In the genomic region with DNA sequence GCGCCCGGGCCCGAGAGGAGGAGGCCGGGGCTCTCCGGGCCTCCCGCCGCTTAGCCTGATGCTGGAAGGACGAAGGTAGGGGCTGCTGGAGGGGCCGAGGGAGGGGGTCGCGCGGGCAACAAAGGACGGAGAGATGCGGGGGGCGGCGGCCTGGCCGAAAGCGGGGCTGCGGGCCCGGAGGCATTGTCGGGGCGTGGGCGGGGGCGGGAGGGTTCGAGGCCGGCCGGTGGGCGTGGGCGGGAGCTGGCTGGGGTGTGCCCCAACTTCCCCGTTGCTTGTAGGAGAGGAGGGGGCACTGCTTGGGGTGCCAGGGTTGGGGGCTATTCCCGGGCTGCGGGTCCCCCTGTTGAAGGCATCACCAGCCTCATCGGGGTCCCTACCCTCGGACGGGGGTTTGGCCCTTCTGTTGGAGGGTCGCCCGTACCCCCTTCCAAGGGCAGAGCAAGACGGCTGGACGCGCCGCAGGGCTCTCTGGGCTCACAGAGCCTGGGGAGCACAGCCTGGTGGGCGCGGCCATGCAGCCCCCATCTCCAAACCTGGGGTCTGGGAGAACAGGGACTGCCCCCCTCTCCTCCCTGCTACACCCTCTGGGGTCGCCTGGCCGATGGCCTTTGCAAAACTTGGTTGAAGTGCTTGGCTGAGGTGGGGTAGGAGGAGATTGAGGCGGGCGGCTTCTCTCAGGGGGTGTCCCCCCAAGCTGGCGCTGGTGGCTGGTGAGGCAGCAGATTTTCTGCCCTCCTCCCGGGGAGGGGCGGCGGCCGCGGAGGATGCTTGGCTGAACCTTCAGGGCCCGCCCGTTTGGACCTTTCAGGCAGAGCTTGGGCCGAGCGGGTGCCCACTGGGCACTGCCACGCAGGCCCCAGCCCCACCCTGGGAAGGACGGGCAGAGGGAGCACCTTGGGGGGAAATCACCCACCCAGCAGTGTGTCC, we compare ENCODE assay signal across 8 cellular contexts. TPM values are rescaled to one million over a fixed set of nuclear protein-coding genes. Genes with fewer than 3 reads are reported as not detected.
A peak's percentile ranks its signal among the peaks of the same experiment; 100 is the strongest.
DNase-seq lines count a peak whose midpoint lies in the region; ATAC-seq and TF ChIP-seq lines count a peak whose summit lies in the region.

No MANE protein-coding gene starts in this region.

- H3K27ac ChIP-seq in SU-DHL-6 (ENCODE audit: low read depth, low read length) (no peak overlapping the region), left lung (peak overlapping the region; percentile 53)

- H3F3A ChIP-seq in SU-DHL-6 (ENCODE audit: insufficient read depth), result no peaks in the 10 kb centered on the region

- H2AFZ ChIP-seq in SU-DHL-6 (ENCODE audit: low read depth, low read length, severe bottlenecking), result no peak overlapping the region

- no peaks in the 10 kb centered on the region for H4K20me1 ChIP-seq in SU-DHL-6 (ENCODE audit: low read depth, low read length)

- H3K9me3 ChIP-seq in SU-DHL-6 (ENCODE audit: insufficient read depth, low read length), result no peaks in the 10 kb centered on the region
- H3K9me3 ChIP-seq in left lung, result no peaks in the 10 kb centered on the region

- H3K4me2 ChIP-seq in SU-DHL-6 (ENCODE audit: low read depth, low read length, poor library complexity, severe bottlenecking), result peak overlapping the region; percentile 64

- DNase-seq in Right ventricle myocardium inferior (ENCODE audit: missing footprints), result no peak
- no peak for DNase-seq in cardiac septum (ENCODE audit: low spot score)
- peak; percentile 63 for DNase-seq in cerebellum (ENCODE audit: low spot score)
- peak in 1 of 2 donors; percentile 83 for DNase-seq in left lung
- no peak for DNase-seq in stimulated activated naive CD8-positive, alpha-beta T cell treated with anti-CD3 and anti-CD28 coated beads, Interleukin-15, Interleukin-2, amounts not matched to agents 100 U/mL and 50 U/mL, for 24 hours
- DNase-seq in SKM-1 (lab: John Stamatoyannopoulos, UW; ENCODE audit: unreplicated experiment), result no peak
- no peak for DNase-seq in cerebellar nuclear complex (lab: John Stamatoyannopoulos, UW)

- peak overlapping the region; percentile 46; the same call in 1 of the 2 replicates for H3K9ac ChIP-seq in SU-DHL-6 (ENCODE audit: low read length)

- H3K27me3 ChIP-seq in SU-DHL-6 (ENCODE audit: low read length) (no peaks in the 10 kb centered on the region), left lung (peaks cover 5 to 29% of the 10 kb centered on the region in 2 donors)

- H3K4me3 ChIP-seq in SU-DHL-6 (ENCODE audit: insufficient read depth, low read length, poor library complexity, severe bottlenecking) (peak overlapping the region; percentile 46), left lung (peak overlapping the region; percentile 60 to 68)

- intact Hi-C loops in Right ventricle myocardium inferior (cut with DNase I), result loop anchor here (5.0 kb wide), 3 partner anchors 33 to 102 kb away; no protein-coding TSS in a partner anchor
- intact Hi-C loops in cardiac septum (cut with DNase I), result loop anchor here (5.0 kb wide), 1 partner anchor 38 kb away; a partner anchor contains a TSS
- intact Hi-C loops in left lung (cut with DNase I), result no loop called here

- H3K9me2 ChIP-seq in SU-DHL-6 (replicated peaks; ENCODE audit: insufficient read depth, low read length), result no peaks in the 10 kb centered on the region

- ATAC-seq in Right ventricle myocardium inferior (peak; percentile 4), left lung (peak; percentile 10)
- ATAC-seq in stimulated activated naive CD8-positive, alpha-beta T cell treated with anti-CD3 and anti-CD28 coated beads, Interleukin-15, Interleukin-2, amounts not matched to agents 100 U/mL and 50 U/mL, for 24 hours, result peak; percentile 6

- no peak for TF ChIP-seq CTCF in SU-DHL-6 (IDR thresholded peaks at IDR 0.05; ENCODE audit: insufficient read depth, low read length, poor library complexity, severe bottlenecking)
- TF ChIP-seq CTCF in left lung (IDR thresholded peaks at IDR 0.05), result no peak

- H3K4me1 ChIP-seq in left lung, result peaks cover 11 to 34% of the 10 kb centered on the region in 2 donors

- no peaks in the 10 kb centered on the region for H3K36me3 ChIP-seq in SU-DHL-6 (ENCODE audit: low read length)
- no peaks in the 10 kb centered on the region for H3K36me3 ChIP-seq in left lung

- H3K79me2 ChIP-seq in SU-DHL-6 (ENCODE audit: insufficient read depth, low read length), result no peaks in the 10 kb centered on the region

RNA-seq across cellular contexts. Expression of a gene that starts 0.7 kb away (rescaled TPM):
- 7.5 TPM for total RNA-seq in Right ventricle myocardium inferior
- total RNA-seq in cardiac septum, result 9.9 TPM
- total RNA-seq in cerebellum, result 118 TPM
- 10 to 100 TPM; 20.6 to 23.2 TPM for total RNA-seq in left lung

RNA-seq across cellular contexts. Expression of a gene that starts 35.7 kb away (rescaled TPM):
- total RNA-seq in Right ventricle myocardium inferior (12.4 TPM), cardiac septum (8.3 TPM), cerebellum (22.1 TPM), left lung (10 to 100 TPM; 17.0 to 24.5 TPM)

Comparison
In these comparisons a context has a peak if more than half of its experiments do, and no peak if none do; other contexts are left out.
1. intact Hi-C loops: an anchor here in Right ventricle myocardium inferior (5.0 kb wide) and cardiac septum (5.0 kb wide); none called in left lung.